ENCODE assay signal across 8 cellular contexts in the genomic region with DNA sequence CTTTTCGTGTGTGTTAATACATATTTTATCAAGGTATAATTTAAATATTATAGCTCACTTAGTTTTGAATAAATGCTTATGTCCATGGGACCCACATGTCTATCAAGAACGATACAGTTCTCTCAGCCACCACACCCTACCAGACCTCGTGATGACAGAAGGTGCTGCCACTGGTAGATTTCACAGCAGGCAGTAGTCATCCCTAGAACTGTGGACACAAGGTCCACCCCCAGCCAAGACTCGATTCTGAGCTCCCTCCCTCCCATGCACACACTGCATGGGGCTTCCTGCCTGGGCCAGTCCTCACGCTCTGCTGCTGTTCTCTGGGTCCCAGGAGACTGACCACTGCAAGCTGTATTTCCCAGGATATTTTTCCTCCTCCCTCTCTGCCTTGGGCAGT. TPM values are rescaled to one million over a fixed set of nuclear protein-coding genes. Genes with fewer than 3 reads are reported as not detected.
A peak's percentile ranks its signal among the peaks of the same experiment; 100 is the strongest.
DNase-seq lines count a peak whose midpoint lies in the region; ATAC-seq and TF ChIP-seq lines count a peak whose summit lies in the region.

No MANE protein-coding gene starts in this region.

- no peak overlapping the region for H3K27ac ChIP-seq in foreskin keratinocyte
- H3K27ac ChIP-seq in A673 (ENCODE audit: low read depth, low read length, poor library complexity, severe bottlenecking): no peak overlapping the region

- H3K4me1 ChIP-seq in foreskin keratinocyte (peaks cover 28% of the 10 kb centered on the region), A673 (ENCODE audit: insufficient read depth, low read length, poor library complexity, severe bottlenecking) (peaks cover 44% of the 10 kb centered on the region)

- no peak overlapping the region for H3K27ac Mint-ChIP-seq in T-helper 17 cell
- peak overlapping the region; percentile 91 to 99 (median 97) for H3K27ac Mint-ChIP-seq in naive B cell

- H3K9me3 ChIP-seq in T-helper 17 cell (ENCODE audit: control insufficient read depth, low read length, poor library complexity, severe bottlenecking): no peaks in the 10 kb centered on the region
- H3K9me3 ChIP-seq in A673 (ENCODE audit: low read depth, low read length, poor library complexity, severe bottlenecking): no peaks in the 10 kb centered on the region

- H3K9me3 Mint-ChIP-seq in naive B cell: no peaks in the 10 kb centered on the region

- no peaks in the 10 kb centered on the region for H3K36me3 ChIP-seq in A673 (ENCODE audit: insufficient read depth, low read length, poor library complexity, severe bottlenecking)

- ATAC-seq in GM18858 (IDR thresholded peaks at IDR 0.05; ENCODE audit: unreplicated experiment): peak; percentile 56
- peak; percentile 70 for ATAC-seq in HG02678 (IDR thresholded peaks at IDR 0.05; ENCODE audit: unreplicated experiment)
- ATAC-seq in T-helper 17 cell: peak; percentile 13
- ATAC-seq in naive B cell (ENCODE audit: low read depth in 2 of 2): peak; percentile 18 to 36
- no peak for ATAC-seq in foreskin keratinocyte

- H3K27me3 ChIP-seq in foreskin keratinocyte: no peaks in the 10 kb centered on the region
- H3K27me3 ChIP-seq in A673 (replicated peaks; ENCODE audit: insufficient read depth, low read depth, low read length, poor library complexity): no peaks in the 10 kb centered on the region

- in situ Hi-C loops in ACHN (cut with HindIII; ENCODE audit: low pct_ligation_motif_present, low pct_unique_long_range_greater_than_20kb, low sequenced_read_pairs): no loop called here

- POLR2A ChIA-PET in A673 (lab: Charles Lee; ENCODE audit: low non-redundant PET): no interaction called here

- DNase-seq in T-helper 17 cell: no peak
- DNase-seq in naive B cell: no peak
- no peak for DNase-seq in ACHN
- no peak for DNase-seq in NCI-H1417 treated with DMSO at 0.1 percent for 48 hours (lab: John Stamatoyannopoulos, UW)
- no peak for DNase-seq in foreskin keratinocyte
- no peak for DNase-seq in A673 (ENCODE audit: low spot score)

- TF ChIP-seq CTCF in foreskin keratinocyte (conservative IDR thresholded peaks at IDR 0.05): no peak
- TF ChIP-seq CTCF in A673 (conservative IDR thresholded peaks at IDR 0.05; ENCODE audit: low read depth, low read length): no peak

- H3K27me3 Mint-ChIP-seq in T-helper 17 cell (peaks cover 5% of the 10 kb centered on the region), naive B cell (no peaks in the 10 kb centered on the region)

- no TSS peak for BruUV-seq in A673 (replicated peaks; lab: Mats Ljungman, UMichigan)

- CTCF ChIA-PET in A673 (lab: Charles Lee): no interaction called here

- no peaks in the 10 kb centered on the region for H3K36me3 Mint-ChIP-seq in T-helper 17 cell (ENCODE audit: low read depth)
- peaks cover 0 to under 1% of the 10 kb centered on the region in 2 donors for H3K36me3 Mint-ChIP-seq in naive B cell

- H3K4me3 ChIP-seq in A673 (ENCODE audit: low read depth, low read length, poor library complexity, severe bottlenecking): no peak overlapping the region

- H3K4me1 Mint-ChIP-seq in T-helper 17 cell (peaks cover 33% of the 10 kb centered on the region), naive B cell (peaks cover 68 to 83% (median 80%) of the 10 kb centered on the region in 3 donors)

- H3K4me3 Mint-ChIP-seq in T-helper 17 cell (no peak overlapping the region), naive B cell (peak overlapping the region; percentile 20 to 88 (median 77))

- intact Hi-C loops in A673 (cut with micrococcal nuclease; ENCODE audit: unreplicated experiment): no loop called here

RNA-seq across cellular contexts. Expression of gene CREB1, which starts 26.5 kb away (rescaled TPM):
- total RNA-seq in T-helper 17 cell (10 to 100 TPM; 73.7 to 89.3 TPM), foreskin keratinocyte (46.1 and 50.6 TPM in 2 replicates), A673 (2021) (67.7 and 78.5 TPM in 2 replicates)
- polyA plus RNA-seq in naive B cell (ENCODE audit: low read depth in 6 of 6) (100 to 1,000 TPM in 3 of 6 donors, 10 to 100 TPM in 3; 66.6 to 123 (median 97.2) TPM), foreskin keratinocyte (7.4 and 10.1 TPM in 2 replicates)
